In genomic region chr2:203705184-203705583, GRCh38 we compare ENCODE assay signal across 14 cellular contexts. TPM values are rescaled to one million over a fixed set of nuclear protein-coding genes. Genes with fewer than 3 reads are reported as not detected.
A peak's percentile ranks its signal among the peaks of the same experiment; 100 is the strongest.
DNase-seq lines count a peak whose midpoint lies in the region; ATAC-seq, FAIRE-seq and TF ChIP-seq lines count a peak whose summit lies in the region.
"Had no signal": no experiment of that assay in that cellular context is flagged by ENCODE, and none has a peak within 500 bp of the region (broad histone marks: within the 10 kb centered on the region; RNA-seq: fewer than 3 reads in every experiment).

No MANE protein-coding gene starts in this region.

- no peak for TF ChIP-seq CTCF in H1 (IDR thresholded peaks at IDR 0.05; ENCODE audit: control extremely low read depth in 1 of 3, insufficient read depth in 1 of 3, low read depth in 1 of 3, low read length in 3 of 3)
- no peak for TF ChIP-seq CTCF in MCF 10A (IDR thresholded peaks at IDR 0.05; ENCODE audit: unreplicated experiment)

- peak; percentile 78 for ATAC-seq in stimulated activated naive CD8-positive, alpha-beta T cell treated with anti-CD3 and anti-CD28 coated beads, Interleukin-15, amount 100 ng/mL, for 72 hours
- ATAC-seq in left colon: no peak
- ATAC-seq: HepG2 had no signal

- peak overlapping the region; percentile 98 to 99 for H3K27ac Mint-ChIP-seq in stimulated activated naive CD8-positive, alpha-beta T cell treated with anti-CD3 and anti-CD28 coated beads, Interleukin-15, amount 100 ng/mL, for 72 hours
- H3K27ac Mint-ChIP-seq in MCF 10A (ENCODE audit: low read depth, unreplicated experiment): no peak overlapping the region
- H3K27ac Mint-ChIP-seq: endodermal cell had no signal

- CTCF ChIA-PET in H1 (lab: Charles Lee; ENCODE audit: partially characterized antibody): interaction anchor here (1.3 kb wide), 1 partner anchor 27 kb away, joined by 3 read pairs; no protein-coding TSS in a partner anchor
- CTCF ChIA-PET in MCF 10A (lab: Yijun Ruan, JAX): no interaction called here

- H3K9me3 ChIP-seq in H1 (ENCODE audit: insufficient read depth in 2 of 2, low read depth in 1 of 2, low read length in 1 of 2): no peaks in the 10 kb centered on the region

- H2BK120ac ChIP-seq in H1 (replicated peaks; ENCODE audit: low read depth, low read length): no peak overlapping the region

- H4K20me1 ChIP-seq in H1 (replicated peaks in 1 of 2; ENCODE audit: control insufficient read depth in 1 of 2, insufficient read depth in 2 of 2, low read length in 2 of 2): no peaks in the 10 kb centered on the region

- H2BK5ac ChIP-seq in H1 (ENCODE audit: low read depth, low read length): no peak overlapping the region

- no peaks in the 10 kb centered on the region for H3K36me3 ChIP-seq in H1 (ENCODE audit: control insufficient read depth in 2 of 4, insufficient read depth in 4 of 4, low read length in 3 of 4)

- peaks cover 0 to 8% of the 10 kb centered on the region in 2 donors for H3K9me3 Mint-ChIP-seq in stimulated activated naive CD8-positive, alpha-beta T cell treated with anti-CD3 and anti-CD28 coated beads, Interleukin-15, amount 100 ng/mL, for 72 hours
- no peaks in the 10 kb centered on the region for H3K9me3 Mint-ChIP-seq in MCF 10A (ENCODE audit: unreplicated experiment)

- no peak overlapping the region for H2BK20ac ChIP-seq in H1 (ENCODE audit: low read length)

- TF ChIP-seq EP300 in H1 (IDR thresholded peaks at IDR 0.05; ENCODE audit: borderline replicate concordance in 1 of 2, low read depth in 2 of 2, low read length in 2 of 2): no peak

- H3K79me1 ChIP-seq in H1 (ENCODE audit: low read depth, low read length): no peaks in the 10 kb centered on the region

- H3K79me2 ChIP-seq in H1 (ENCODE audit: control insufficient read depth in 1 of 2, insufficient read depth in 2 of 2, low read length in 2 of 2): no peaks in the 10 kb centered on the region

- H3K4me1 ChIP-seq in H1 (replicated peaks in 1 of 4; ENCODE audit: control insufficient read depth in 3 of 4, insufficient read depth in 4 of 4, low read length in 3 of 4): no peaks in the 10 kb centered on the region

- H3K36me3 Mint-ChIP-seq in MCF 10A (ENCODE audit: insufficient read depth, unreplicated experiment): no peaks in the 10 kb centered on the region

- H3K27ac ChIP-seq in H1 (ENCODE audit: low read depth, low read length): no peak overlapping the region

- H4K5ac ChIP-seq in H1 (ENCODE audit: insufficient read length, low read depth, low read length): no peak overlapping the region

- H4K8ac ChIP-seq in H1 (ENCODE audit: extremely low read depth, insufficient read depth, low read length): no peak overlapping the region

- no peak overlapping the region for H3K4me3 ChIP-seq in H1 (ENCODE audit: extremely low read depth in 1 of 4, insufficient read depth in 2 of 4, low read depth in 3 of 4, low read length in 4 of 4)

- H3K56ac ChIP-seq in H1 (replicated peaks; ENCODE audit: insufficient read length, low read depth, low read length): no peak overlapping the region

- DNase-seq in stimulated activated CD4-positive, alpha-beta T cell treated with anti-CD3 and anti-CD28 coated beads, Interleukin-12 subunit alpha, Interleukin-12 subunit beta, amount 100 ng/mL, for 48 hours (ENCODE audit: low read depth in 2 of 3, low spot score in 1 of 3): peak in 2 of 3 donors; percentile 34 to 51
- DNase-seq in stimulated activated CD4-positive, alpha-beta T cell treated with anti-CD3 and anti-CD28 coated beads, Interleukin-2, amount 100 ng/mL, for 48 hours: no peak
- DNase-seq in activated T-cell treated with anti-CD3 and anti-CD28 coated beads, Interleukin-2, amount 50 U/mL, for 1 hour: peak; percentile 52
- no peak for DNase-seq in H1 (ENCODE audit: low read depth in 1 of 2, low spot score in 2 of 2)
- DNase-seq in stimulated activated naive CD8-positive, alpha-beta T cell treated with anti-CD3 and anti-CD28 coated beads, Interleukin-15, amount 100 ng/mL, for 72 hours: peak; percentile 45 to 64
- no peak for DNase-seq in left colon
- no peak for DNase-seq in HUDEP-2 (lab: John Stamatoyannopoulos, UW; ENCODE audit: unreplicated experiment in 76 of 76)
- no peak for DNase-seq in MCF 10A (ENCODE audit: unreplicated experiment)
- DNase-seq: DMS79 treated with DMSO at 0.1 percent for 48 hours, endodermal cell, head of caudate nucleus, NCI-H187 treated with DMSO at 0.1 percent for 48 hours, NCI-H82 had no signal

- H3K27me3 Mint-ChIP-seq in stimulated activated naive CD8-positive, alpha-beta T cell treated with anti-CD3 and anti-CD28 coated beads, Interleukin-15, amount 100 ng/mL, for 72 hours: no peaks in the 10 kb centered on the region
- no peaks in the 10 kb centered on the region for H3K27me3 Mint-ChIP-seq in MCF 10A (ENCODE audit: insufficient read depth, unreplicated experiment)

- H3K23me2 ChIP-seq in H1 (ENCODE audit: low read depth, low read length): no peaks in the 10 kb centered on the region

- no peak overlapping the region for H3K23ac ChIP-seq in H1 (ENCODE audit: insufficient read length)

- no peak overlapping the region for H3K9ac ChIP-seq in H1 (replicated peaks in 1 of 4; ENCODE audit: extremely low read depth in 1 of 4, low read depth in 3 of 4, low read length in 3 of 4)

- H2AK5ac ChIP-seq in H1 (ENCODE audit: low read depth, low read length): no peak overlapping the region

- H3K18ac ChIP-seq in H1 (ENCODE audit: extremely low read depth, low read length): no peak overlapping the region

- no TSS peak for BruUV-seq in MCF 10A (replicated peaks; lab: Mats Ljungman, UMichigan)

- H3K4ac ChIP-seq in H1 (replicated peaks; ENCODE audit: insufficient read length, low read depth, low read length): no peak overlapping the region

- TF ChIP-seq RAD21 in H1 (IDR thresholded peaks at IDR 0.05 in 1 of 2, conservative IDR thresholded peaks at IDR 0.05 in 1 of 2; ENCODE audit: low read depth in 2 of 2, low read length in 2 of 2): no peak

- no peak for FAIRE-seq in H1 (lab: Jason Lieb, UNC)
- FAIRE-seq: HepG2 had no signal

- H3K4me3 Mint-ChIP-seq in stimulated activated naive CD8-positive, alpha-beta T cell treated with anti-CD3 and anti-CD28 coated beads, Interleukin-15, amount 100 ng/mL, for 72 hours: peak overlapping the region; percentile 83 to 93
- H3K4me3 Mint-ChIP-seq in MCF 10A (ENCODE audit: unreplicated experiment): no peak overlapping the region
- H3K4me3 Mint-ChIP-seq: endodermal cell had no signal

- no peak for TF ChIP-seq POLR2A in H1 (IDR thresholded peaks at IDR 0.05; ENCODE audit: control extremely low read depth in 1 of 2, low read depth in 2 of 2, low read length in 2 of 2)

- intact Hi-C loops in left colon (cut with DNase I, micrococcal nuclease): no loop called here
- intact Hi-C loops in MCF 10A (cut with micrococcal nuclease): no loop called here

- H2AFZ ChIP-seq in H1 (ENCODE audit: low read length): 0 out of 2 replicates have a peak overlapping the region, but pooled peaks have one; percentile 42

- POLR2A ChIA-PET in H1 (lab: Charles Lee; ENCODE audit: partially characterized antibody): no interaction called here
- POLR2A ChIA-PET in MCF 10A (lab: Yijun Ruan, JAX): interaction anchor here (1.0 kb wide), 1 partner anchor 27 kb away, joined by 3 read pairs; no protein-coding TSS in a partner anchor

- H2BK15ac ChIP-seq in H1 (ENCODE audit: low read length): no peak overlapping the region

- H3K4me2 ChIP-seq in H1 (ENCODE audit: insufficient read depth in 1 of 2, low read depth in 2 of 2, low read length in 2 of 2): no peak overlapping the region

- no peak overlapping the region for H3K14ac ChIP-seq in H1 (ENCODE audit: insufficient read length)

- 92% methylated on average over 6 of the region's 6 CpGs; no CpG with 5 or more reads in 1 of the 2 experiments for WGBS in H1 (ENCODE audit: extremely low coverage in 1 of 2, insufficient coverage in 1 of 2, insufficient read length in 1 of 2, insufficient replicate concordance in 2 of 2, low coverage in 1 of 2, low lambda C conversion rate in 2 of 2, missing lambda C conversion rate in 1 of 2), 2 experiments

- H4K91ac ChIP-seq in H1 (replicated peaks; ENCODE audit: insufficient read length, low read length): no peak overlapping the region

- no peaks in the 10 kb centered on the region for H3K27me3 ChIP-seq in H1 (replicated peaks in 1 of 4; ENCODE audit: control insufficient read depth in 3 of 4, extremely low read depth in 1 of 4, insufficient read depth in 3 of 4, low read length in 3 of 4)

- H3K4me1 Mint-ChIP-seq in stimulated activated naive CD8-positive, alpha-beta T cell treated with anti-CD3 and anti-CD28 coated beads, Interleukin-15, amount 100 ng/mL, for 72 hours: peaks cover 28% of the 10 kb centered on the region
- H3K4me1 Mint-ChIP-seq in MCF 10A (ENCODE audit: insufficient read depth, unreplicated experiment): no peaks in the 10 kb centered on the region
- H3K4me1 Mint-ChIP-seq: endodermal cell had no signal

- no peak overlapping the region for H2BK12ac ChIP-seq in H1 (ENCODE audit: low read depth, low read length)

TF ChIP-seq in H1, 55 proteins besides CTCF, POLR2A, EP300 and RAD21 (continues in another document):
- no peak for TF ChIP-seq NRF1 (IDR thresholded peaks at IDR 0.05; ENCODE audit: low read depth, low read length)
- no peak for TF ChIP-seq GTF2F1 (IDR thresholded peaks at IDR 0.05; ENCODE audit: borderline replicate concordance, low read depth, low read length)

RNA-seq across cellular contexts. Expression of gene CD28, which starts 1.3 kb away (rescaled TPM):
- not detected in 2 replicates for total RNA-seq in H1 (2021; fragmentation: NEBNext Ultra II Directional; extraction: Animal tissue kit (Norgen Biotek cat#: 25700))
- polyA plus RNA-seq in H1 (2011; rRNA removed): not detected in 2 replicates
- not detected for polyA plus RNA-seq in H1 (2011; cell fraction: cytosol; rRNA removed)
- not detected for polyA plus RNA-seq in H1 (2011; cell fraction: nucleus; rRNA removed)
- polyA plus RNA-seq in H1 (2012, experiment 1 of 2): not detected in 4 replicates
- not detected for polyA plus RNA-seq in H1 (2012, experiment 2 of 2)
- 0.06 TPM for polyA plus RNA-seq in H1 (2013, experiment 1 of 2)
- polyA plus RNA-seq in H1 (2013, experiment 2 of 2): not detected
- polyA minus RNA-seq in H1 (2011; rRNA and poly(A)+ RNA removed): not detected in 2 replicates
- not detected for polyA minus RNA-seq in H1 (2011; cell fraction: cytosol; rRNA and poly(A)+ RNA removed)
- polyA minus RNA-seq in H1 (2011; cell fraction: nucleus; rRNA and poly(A)+ RNA removed): not detected
- total RNA-seq in left colon (1 to 10 TPM in 1 of 2 donors, under 1 TPM in 1; 0.34 to 1.7 TPM), MCF 10A (2022) (not detected in 2 replicates)
- total RNA-seq: endodermal cell, HepG2 had no signal
- polyA plus RNA-seq: HepG2 had no signal

Comparison
In these comparisons a context has a peak if more than half of its experiments do, and no peak if none do; other contexts are left out.
1. DNase-seq: peak in stimulated activated CD4-positive, alpha-beta T cell treated with anti-CD3 and anti-CD28 coated beads, Interleukin-12 subunit alpha, Interleukin-12 subunit beta, amount 100 ng/mL, for 48 hours (2 of 3), activated T-cell treated with anti-CD3 and anti-CD28 coated beads, Interleukin-2, amount 50 U/mL, for 1 hour (single experiment) and stimulated activated naive CD8-positive, alpha-beta T cell treated with anti-CD3 and anti-CD28 coated beads, Interleukin-15, amount 100 ng/mL, for 72 hours (2 of 2); none in stimulated activated CD4-positive, alpha-beta T cell treated with anti-CD3 and anti-CD28 coated beads, Interleukin-2, amount 100 ng/mL, for 48 hours (0 of 2), H1 (0 of 2), left colon (0 of 2), HUDEP-2 (0 of 76) and MCF 10A (single experiment).